In genomic region chr7:153385502-153385901, GRCh38 we compare ENCODE assay signal across 1 cellular context.
TF ChIP-seq lines count a peak whose summit lies in the region.

No MANE protein-coding gene starts in this region.

TF ChIP-seq in K562, 482 proteins besides CTCF, POLR2A, EP300 and RAD21 (continued from another document and continues in another):
- TF ChIP-seq CTCFL (IDR thresholded peaks at IDR 0.05; ENCODE audit: borderline replicate concordance, insufficient read depth, low read depth, low read length, poor library complexity, severe bottlenecking) (no peak), LEF1 (IDR thresholded peaks at IDR 0.05) (no peak), STAT5A (IDR thresholded peaks at IDR 0.05; ENCODE audit: borderline replicate concordance, low read length) (peak; percentile 20; the same call in 1 of the 2 replicates), ZBTB11 (CRISPR knock-in tag; IDR thresholded peaks at IDR 0.05) (no peak), HDAC6 (IDR thresholded peaks at IDR 0.05; ENCODE audit: low read depth, low read length) (no peak), ZBTB12 (CRISPR knock-in tag; IDR thresholded peaks at IDR 0.05) (no peak), SREBF1 (IDR thresholded peaks at IDR 0.05; ENCODE audit: borderline replicate concordance, low read depth, low read length) (no peak), KAT2B (IDR thresholded peaks at IDR 0.05; ENCODE audit: low read depth, low read length) (no peak), ZBTB40 (IDR thresholded peaks at IDR 0.05) (no peak), ZBTB40 (CRISPR knock-in tag; IDR thresholded peaks at IDR 0.05) (no peak), GMEB1 (CRISPR knock-in tag; IDR thresholded peaks at IDR 0.05) (no peak), CREBBP (IDR thresholded peaks at IDR 0.05; ENCODE audit: low read depth, low read length) (no peak), ZNF449 (CRISPR knock-in tag; IDR thresholded peaks at IDR 0.05) (no peak), HNRNPK (IDR thresholded peaks at IDR 0.05; ENCODE audit: low read depth, low read length, poor library complexity, severe bottlenecking) (no peak), SETDB1 (IDR thresholded peaks at IDR 0.05; ENCODE audit: low read length) (no peak), MXD1 (CRISPR knock-in tag; IDR thresholded peaks at IDR 0.05; ENCODE audit: borderline replicate concordance, poor library complexity, severe bottlenecking) (no peak), CREB1 (IDR thresholded peaks at IDR 0.05) (no peak; the same call in 1 of the 2 replicates), CREB1 (CRISPR knock-in tag; IDR thresholded peaks at IDR 0.05) (no peak), ZNF224 (CRISPR knock-in tag; IDR thresholded peaks at IDR 0.05) (no peak), ARID3A (IDR thresholded peaks at IDR 0.05; ENCODE audit: borderline replicate concordance, low read depth, low read length) (no peak), TGIF2 (CRISPR knock-in tag; IDR thresholded peaks at IDR 0.05) (no peak), NFXL1 (CRISPR knock-in tag; IDR thresholded peaks at IDR 0.05) (no peak), ZEB2 (IDR thresholded peaks at IDR 0.05) (peak; percentile 60; the same call in 1 of the 2 replicates), KAT8 (IDR thresholded peaks at IDR 0.05; ENCODE audit: low read depth) (no peak), ZNF124 (CRISPR knock-in tag; IDR thresholded peaks at IDR 0.05) (no peak), FOXJ3 (CRISPR knock-in tag; IDR thresholded peaks at IDR 0.05) (no peak), COPS2 (conservative IDR thresholded peaks at IDR 0.05) (no peak), MTA2 (IDR thresholded peaks at IDR 0.05; ENCODE audit: low read depth) (peak; percentile 77), USF2 (CRISPR knock-in tag; IDR thresholded peaks at IDR 0.05) (no peak), ZNF740 (CRISPR knock-in tag; IDR thresholded peaks at IDR 0.05) (no peak), ZNF740 (tag; IDR thresholded peaks at IDR 0.05) (no peak), MAFG (tag; conservative IDR thresholded peaks at IDR 0.05) (no peak), HIVEP1 (CRISPR knock-in tag; IDR thresholded peaks at IDR 0.05) (no peak), ARNT (IDR thresholded peaks at IDR 0.05) (0 out of 4 replicates have a peak, but pooled peaks of 1 of the 2 experiments have one; percentile 38), ZNF644 (tag; IDR thresholded peaks at IDR 0.05; ENCODE audit: low read depth) (no peak), C11orf30 (IDR thresholded peaks at IDR 0.05; ENCODE audit: low read depth) (peak; percentile 38; the same call in 1 of the 2 replicates), FOXA3 (CRISPR knock-in tag; conservative IDR thresholded peaks at IDR 0.05 in 1 of 2, IDR thresholded peaks at IDR 0.05 in 1 of 2) (peak in 1 of 2 experiments; percentile 60; a peak in 3 of 4 replicates)
